Comparison of ENCODE assay signal across 1 cellular context in the genomic region with DNA sequence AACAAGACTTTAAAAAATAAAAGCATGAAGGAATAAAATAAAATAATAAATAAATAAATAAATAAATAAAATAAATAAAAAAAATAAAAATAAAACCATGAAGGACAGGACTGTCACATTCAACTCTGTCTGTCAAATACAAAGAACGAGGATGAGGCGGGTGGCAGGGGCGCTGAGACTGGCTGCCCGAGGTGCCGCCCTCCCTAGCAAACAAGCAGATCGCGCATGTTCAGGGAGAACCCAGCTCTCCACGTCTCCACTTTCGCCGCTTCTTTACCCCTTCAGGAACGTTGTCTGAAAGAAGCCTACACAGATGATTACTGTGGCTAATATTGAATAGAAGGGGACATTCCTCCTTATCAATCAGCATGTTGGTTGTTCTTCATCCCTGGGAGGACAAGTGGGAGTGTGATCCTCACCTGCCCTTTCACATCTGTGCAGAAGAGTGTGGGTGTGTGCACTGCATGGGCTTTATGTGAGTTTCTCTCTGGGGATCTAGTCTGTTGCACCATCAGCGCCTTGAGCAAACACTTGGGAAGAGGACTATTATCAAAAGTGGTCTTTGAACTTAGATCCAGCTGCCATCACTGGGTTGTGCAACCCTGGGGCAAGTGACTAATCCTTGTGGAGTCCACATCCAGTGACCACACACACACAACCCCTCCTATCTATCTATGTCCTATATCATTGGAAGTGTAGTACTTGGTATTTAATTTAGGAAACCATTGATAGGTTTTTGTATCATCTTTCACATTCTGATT.
TF ChIP-seq lines count a peak whose summit lies in the region.

No MANE protein-coding gene starts in this region.

TF ChIP-seq in HepG2, 621 proteins besides CTCF, POLR2A, EP300 and RAD21 (continued from another document and continues in another):
- TF ChIP-seq, protein P1, sequence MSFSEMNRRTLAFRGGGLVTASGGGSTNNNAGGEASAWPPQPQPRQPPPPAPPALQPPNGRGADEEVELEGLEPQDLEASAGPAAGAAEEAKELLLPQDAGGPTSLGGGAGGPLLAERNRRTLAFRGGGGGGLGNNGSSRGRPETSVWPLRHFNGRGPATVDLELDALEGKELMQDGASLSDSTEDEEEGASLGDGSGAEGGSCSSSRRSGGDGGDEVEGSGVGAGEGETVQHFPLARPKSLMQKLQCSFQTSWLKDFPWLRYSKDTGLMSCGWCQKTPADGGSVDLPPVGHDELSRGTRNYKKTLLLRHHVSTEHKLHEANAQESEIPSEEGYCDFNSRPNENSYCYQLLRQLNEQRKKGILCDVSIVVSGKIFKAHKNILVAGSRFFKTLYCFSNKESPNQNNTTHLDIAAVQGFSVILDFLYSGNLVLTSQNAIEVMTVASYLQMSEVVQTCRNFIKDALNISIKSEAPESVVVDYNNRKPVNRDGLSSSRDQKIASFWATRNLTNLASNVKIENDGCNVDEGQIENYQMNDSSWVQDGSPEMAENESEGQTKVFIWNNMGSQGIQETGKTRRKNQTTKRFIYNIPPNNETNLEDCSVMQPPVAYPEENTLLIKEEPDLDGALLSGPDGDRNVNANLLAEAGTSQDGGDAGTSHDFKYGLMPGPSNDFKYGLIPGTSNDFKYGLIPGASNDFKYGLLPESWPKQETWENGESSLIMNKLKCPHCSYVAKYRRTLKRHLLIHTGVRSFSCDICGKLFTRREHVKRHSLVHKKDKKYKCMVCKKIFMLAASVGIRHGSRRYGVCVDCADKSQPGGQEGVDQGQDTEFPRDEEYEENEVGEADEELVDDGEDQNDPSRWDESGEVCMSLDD (CRISPR knock-in tag; IDR thresholded peaks at IDR 0.05; ENCODE audit: borderline replicate concordance), result no peak
- TF ChIP-seq CEBPG (CRISPR knock-in tag; IDR thresholded peaks at IDR 0.05), result peak; percentile 96
- no peak for TF ChIP-seq CREB1 (IDR thresholded peaks at IDR 0.05)
- TF ChIP-seq CREB1 (CRISPR knock-in tag; IDR thresholded peaks at IDR 0.05), result no peak
- no peak for TF ChIP-seq HNRNPL (IDR thresholded peaks at IDR 0.05; ENCODE audit: low read depth, low read length)
- TF ChIP-seq, protein P2, sequence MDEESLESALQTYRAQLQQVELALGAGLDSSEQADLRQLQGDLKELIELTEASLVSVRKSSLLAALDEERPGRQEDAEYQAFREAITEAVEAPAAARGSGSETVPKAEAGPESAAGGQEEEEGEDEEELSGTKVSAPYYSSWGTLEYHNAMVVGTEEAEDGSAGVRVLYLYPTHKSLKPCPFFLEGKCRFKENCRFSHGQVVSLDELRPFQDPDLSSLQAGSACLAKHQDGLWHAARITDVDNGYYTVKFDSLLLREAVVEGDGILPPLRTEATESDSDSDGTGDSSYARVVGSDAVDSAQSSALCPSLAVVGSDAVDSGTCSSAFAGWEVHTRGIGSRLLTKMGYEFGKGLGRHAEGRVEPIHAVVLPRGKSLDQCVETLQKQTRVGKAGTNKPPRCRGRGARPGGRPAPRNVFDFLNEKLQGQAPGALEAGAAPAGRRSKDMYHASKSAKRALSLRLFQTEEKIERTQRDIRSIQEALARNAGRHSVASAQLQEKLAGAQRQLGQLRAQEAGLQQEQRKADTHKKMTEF (CRISPR knock-in tag; IDR thresholded peaks at IDR 0.05), result peak; percentile 76; the same call in 1 of the 2 replicates
- TF ChIP-seq, protein P3, sequence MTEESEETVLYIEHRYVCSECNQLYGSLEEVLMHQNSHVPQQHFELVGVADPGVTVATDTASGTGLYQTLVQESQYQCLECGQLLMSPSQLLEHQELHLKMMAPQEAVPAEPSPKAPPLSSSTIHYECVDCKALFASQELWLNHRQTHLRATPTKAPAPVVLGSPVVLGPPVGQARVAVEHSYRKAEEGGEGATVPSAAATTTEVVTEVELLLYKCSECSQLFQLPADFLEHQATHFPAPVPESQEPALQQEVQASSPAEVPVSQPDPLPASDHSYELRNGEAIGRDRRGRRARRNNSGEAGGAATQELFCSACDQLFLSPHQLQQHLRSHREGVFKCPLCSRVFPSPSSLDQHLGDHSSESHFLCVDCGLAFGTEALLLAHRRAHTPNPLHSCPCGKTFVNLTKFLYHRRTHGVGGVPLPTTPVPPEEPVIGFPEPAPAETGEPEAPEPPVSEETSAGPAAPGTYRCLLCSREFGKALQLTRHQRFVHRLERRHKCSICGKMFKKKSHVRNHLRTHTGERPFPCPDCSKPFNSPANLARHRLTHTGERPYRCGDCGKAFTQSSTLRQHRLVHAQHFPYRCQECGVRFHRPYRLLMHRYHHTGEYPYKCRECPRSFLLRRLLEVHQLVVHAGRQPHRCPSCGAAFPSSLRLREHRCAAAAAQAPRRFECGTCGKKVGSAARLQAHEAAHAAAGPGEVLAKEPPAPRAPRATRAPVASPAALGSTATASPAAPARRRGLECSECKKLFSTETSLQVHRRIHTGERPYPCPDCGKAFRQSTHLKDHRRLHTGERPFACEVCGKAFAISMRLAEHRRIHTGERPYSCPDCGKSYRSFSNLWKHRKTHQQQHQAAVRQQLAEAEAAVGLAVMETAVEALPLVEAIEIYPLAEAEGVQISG (CRISPR knock-in tag; IDR thresholded peaks at IDR 0.05), result 0 out of 2 replicates have a peak, but pooled peaks have one; percentile 40
- no peak for TF ChIP-seq MED13 (CRISPR knock-in tag; IDR thresholded peaks at IDR 0.05)
- no peak for TF ChIP-seq ZMAT3 (CRISPR knock-in tag; conservative IDR thresholded peaks at IDR 0.05)
- TF ChIP-seq ZNF614 (CRISPR knock-in tag; IDR thresholded peaks at IDR 0.05; ENCODE audit: borderline replicate concordance), result peak; percentile 90
- TF ChIP-seq, protein P4, sequence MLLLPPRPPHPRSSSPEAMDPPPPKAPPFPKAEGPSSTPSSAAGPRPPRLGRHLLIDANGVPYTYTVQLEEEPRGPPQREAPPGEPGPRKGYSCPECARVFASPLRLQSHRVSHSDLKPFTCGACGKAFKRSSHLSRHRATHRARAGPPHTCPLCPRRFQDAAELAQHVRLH (CRISPR knock-in tag; IDR thresholded peaks at IDR 0.05; ENCODE audit: borderline replicate concordance, low read depth), result no peak
- TF ChIP-seq, protein P5, sequence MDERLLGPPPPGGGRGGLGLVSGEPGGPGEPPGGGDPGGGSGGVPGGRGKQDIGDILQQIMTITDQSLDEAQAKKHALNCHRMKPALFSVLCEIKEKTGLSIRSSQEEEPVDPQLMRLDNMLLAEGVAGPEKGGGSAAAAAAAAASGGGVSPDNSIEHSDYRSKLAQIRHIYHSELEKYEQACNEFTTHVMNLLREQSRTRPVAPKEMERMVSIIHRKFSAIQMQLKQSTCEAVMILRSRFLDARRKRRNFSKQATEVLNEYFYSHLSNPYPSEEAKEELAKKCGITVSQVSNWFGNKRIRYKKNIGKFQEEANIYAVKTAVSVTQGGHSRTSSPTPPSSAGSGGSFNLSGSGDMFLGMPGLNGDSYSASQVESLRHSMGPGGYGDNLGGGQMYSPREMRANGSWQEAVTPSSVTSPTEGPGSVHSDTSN (CRISPR knock-in tag; IDR thresholded peaks at IDR 0.05), result no peak
- no peak for TF ChIP-seq RBM22 (optimal IDR thresholded peaks at IDR 0.05; ENCODE audit: low read length)
- TF ChIP-seq PITX1 (CRISPR knock-in tag; IDR thresholded peaks at IDR 0.05), result peak; percentile 95
- TF ChIP-seq ZNF543 (CRISPR knock-in tag; IDR thresholded peaks at IDR 0.05), result no peak
- TF ChIP-seq ZNF431 (CRISPR knock-in tag; IDR thresholded peaks at IDR 0.05; ENCODE audit: borderline replicate concordance, low read depth), result no peak; the same call in 1 of the 2 replicates
- TF ChIP-seq, protein P6, sequence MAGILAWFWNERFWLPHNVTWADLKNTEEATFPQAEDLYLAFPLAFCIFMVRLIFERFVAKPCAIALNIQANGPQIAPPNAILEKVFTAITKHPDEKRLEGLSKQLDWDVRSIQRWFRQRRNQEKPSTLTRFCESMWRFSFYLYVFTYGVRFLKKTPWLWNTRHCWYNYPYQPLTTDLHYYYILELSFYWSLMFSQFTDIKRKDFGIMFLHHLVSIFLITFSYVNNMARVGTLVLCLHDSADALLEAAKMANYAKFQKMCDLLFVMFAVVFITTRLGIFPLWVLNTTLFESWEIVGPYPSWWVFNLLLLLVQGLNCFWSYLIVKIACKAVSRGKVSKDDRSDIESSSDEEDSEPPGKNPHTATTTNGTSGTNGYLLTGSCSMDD (CRISPR knock-in tag; IDR thresholded peaks at IDR 0.05), result no peak
- TF ChIP-seq, protein P7, sequence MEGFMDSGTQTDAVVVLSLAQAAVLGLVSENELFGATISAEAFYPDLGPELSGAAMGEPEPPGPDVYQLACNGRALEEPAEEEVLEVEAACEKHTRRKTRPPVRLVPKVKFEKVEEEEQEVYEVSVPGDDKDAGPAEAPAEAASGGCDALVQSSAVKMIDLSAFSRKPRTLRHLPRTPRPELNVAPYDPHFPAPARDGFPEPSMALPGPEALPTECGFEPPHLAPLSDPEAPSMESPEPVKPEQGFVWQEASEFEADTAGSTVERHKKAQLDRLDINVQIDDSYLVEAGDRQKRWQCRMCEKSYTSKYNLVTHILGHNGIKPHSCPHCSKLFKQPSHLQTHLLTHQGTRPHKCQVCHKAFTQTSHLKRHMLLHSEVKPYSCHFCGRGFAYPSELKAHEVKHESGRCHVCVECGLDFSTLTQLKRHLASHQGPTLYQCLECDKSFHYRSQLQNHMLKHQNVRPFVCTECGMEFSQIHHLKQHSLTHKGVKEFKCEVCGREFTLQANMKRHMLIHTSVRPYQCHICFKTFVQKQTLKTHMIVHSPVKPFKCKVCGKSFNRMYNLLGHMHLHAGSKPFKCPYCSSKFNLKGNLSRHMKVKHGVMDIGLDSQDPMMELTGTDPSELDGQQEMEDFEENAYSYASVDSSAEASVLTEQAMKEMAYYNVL (CRISPR knock-in tag; IDR thresholded peaks at IDR 0.05; ENCODE audit: borderline replicate concordance), result peak; percentile 55; the same call in 1 of the 2 replicates
- TF ChIP-seq JUN (CRISPR knock-in tag; IDR thresholded peaks at IDR 0.05), result peak; percentile 83; the same call in 1 of the 2 replicates
- TF ChIP-seq FOXJ3 (CRISPR knock-in tag; IDR thresholded peaks at IDR 0.05; ENCODE audit: borderline replicate concordance), result peak; percentile 68; the same call in 1 of the 2 replicates
- TF ChIP-seq, protein P8, sequence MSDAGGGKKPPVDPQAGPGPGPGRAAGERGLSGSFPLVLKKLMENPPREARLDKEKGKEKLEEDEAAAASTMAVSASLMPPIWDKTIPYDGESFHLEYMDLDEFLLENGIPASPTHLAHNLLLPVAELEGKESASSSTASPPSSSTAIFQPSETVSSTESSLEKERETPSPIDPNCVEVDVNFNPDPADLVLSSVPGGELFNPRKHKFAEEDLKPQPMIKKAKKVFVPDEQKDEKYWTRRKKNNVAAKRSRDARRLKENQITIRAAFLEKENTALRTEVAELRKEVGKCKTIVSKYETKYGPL (CRISPR knock-in tag; IDR thresholded peaks at IDR 0.05), result peak; percentile 51; the same call in 1 of the 2 replicates
- TF ChIP-seq, protein P9, sequence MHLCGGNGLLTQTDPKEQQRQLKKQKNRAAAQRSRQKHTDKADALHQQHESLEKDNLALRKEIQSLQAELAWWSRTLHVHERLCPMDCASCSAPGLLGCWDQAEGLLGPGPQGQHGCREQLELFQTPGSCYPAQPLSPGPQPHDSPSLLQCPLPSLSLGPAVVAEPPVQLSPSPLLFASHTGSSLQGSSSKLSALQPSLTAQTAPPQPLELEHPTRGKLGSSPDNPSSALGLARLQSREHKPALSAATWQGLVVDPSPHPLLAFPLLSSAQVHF (CRISPR knock-in tag; IDR thresholded peaks at IDR 0.05), result no peak
- TF ChIP-seq NPAS2 (CRISPR knock-in tag; IDR thresholded peaks at IDR 0.05; ENCODE audit: borderline replicate concordance), result no peak
- TF ChIP-seq, protein P10, sequence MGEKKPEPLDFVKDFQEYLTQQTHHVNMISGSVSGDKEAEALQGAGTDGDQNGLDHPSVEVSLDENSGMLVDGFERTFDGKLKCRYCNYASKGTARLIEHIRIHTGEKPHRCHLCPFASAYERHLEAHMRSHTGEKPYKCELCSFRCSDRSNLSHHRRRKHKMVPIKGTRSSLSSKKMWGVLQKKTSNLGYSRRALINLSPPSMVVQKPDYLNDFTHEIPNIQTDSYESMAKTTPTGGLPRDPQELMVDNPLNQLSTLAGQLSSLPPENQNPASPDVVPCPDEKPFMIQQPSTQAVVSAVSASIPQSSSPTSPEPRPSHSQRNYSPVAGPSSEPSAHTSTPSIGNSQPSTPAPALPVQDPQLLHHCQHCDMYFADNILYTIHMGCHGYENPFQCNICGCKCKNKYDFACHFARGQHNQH (CRISPR knock-in tag; IDR thresholded peaks at IDR 0.05), result peak; percentile 34; the same call in 1 of the 2 replicates
- no peak for TF ChIP-seq ZNF746 (CRISPR knock-in tag; IDR thresholded peaks at IDR 0.05)
- TF ChIP-seq ZNF256 (CRISPR knock-in tag; conservative IDR thresholded peaks at IDR 0.05), result no peak
- TF ChIP-seq ZNF616 (CRISPR knock-in tag; IDR thresholded peaks at IDR 0.05; ENCODE audit: low read depth), result no peak
- TF ChIP-seq HCFC1 (IDR thresholded peaks at IDR 0.05; ENCODE audit: low read depth, low read length), result no peak
- no peak for TF ChIP-seq MTF2 (CRISPR knock-in tag; IDR thresholded peaks at IDR 0.05; ENCODE audit: borderline replicate concordance)
- TF ChIP-seq, protein P11, sequence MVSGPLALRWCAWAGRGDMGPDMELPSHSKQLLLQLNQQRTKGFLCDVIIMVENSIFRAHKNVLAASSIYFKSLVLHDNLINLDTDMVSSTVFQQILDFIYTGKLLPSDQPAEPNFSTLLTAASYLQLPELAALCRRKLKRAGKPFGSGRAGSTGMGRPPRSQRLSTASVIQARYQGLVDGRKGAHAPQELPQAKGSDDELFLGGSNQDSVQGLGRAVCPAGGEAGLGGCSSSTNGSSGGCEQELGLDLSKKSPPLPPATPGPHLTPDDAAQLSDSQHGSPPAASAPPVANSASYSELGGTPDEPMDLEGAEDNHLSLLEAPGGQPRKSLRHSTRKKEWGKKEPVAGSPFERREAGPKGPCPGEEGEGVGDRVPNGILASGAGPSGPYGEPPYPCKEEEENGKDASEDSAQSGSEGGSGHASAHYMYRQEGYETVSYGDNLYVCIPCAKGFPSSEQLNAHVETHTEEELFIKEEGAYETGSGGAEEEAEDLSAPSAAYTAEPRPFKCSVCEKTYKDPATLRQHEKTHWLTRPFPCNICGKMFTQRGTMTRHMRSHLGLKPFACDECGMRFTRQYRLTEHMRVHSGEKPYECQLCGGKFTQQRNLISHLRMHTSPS (CRISPR knock-in tag; IDR thresholded peaks at IDR 0.05; ENCODE audit: low read depth), result no peak
- peak; percentile 34 for TF ChIP-seq GABPB1 (CRISPR knock-in tag; IDR thresholded peaks at IDR 0.05)
- TF ChIP-seq, protein P12, sequence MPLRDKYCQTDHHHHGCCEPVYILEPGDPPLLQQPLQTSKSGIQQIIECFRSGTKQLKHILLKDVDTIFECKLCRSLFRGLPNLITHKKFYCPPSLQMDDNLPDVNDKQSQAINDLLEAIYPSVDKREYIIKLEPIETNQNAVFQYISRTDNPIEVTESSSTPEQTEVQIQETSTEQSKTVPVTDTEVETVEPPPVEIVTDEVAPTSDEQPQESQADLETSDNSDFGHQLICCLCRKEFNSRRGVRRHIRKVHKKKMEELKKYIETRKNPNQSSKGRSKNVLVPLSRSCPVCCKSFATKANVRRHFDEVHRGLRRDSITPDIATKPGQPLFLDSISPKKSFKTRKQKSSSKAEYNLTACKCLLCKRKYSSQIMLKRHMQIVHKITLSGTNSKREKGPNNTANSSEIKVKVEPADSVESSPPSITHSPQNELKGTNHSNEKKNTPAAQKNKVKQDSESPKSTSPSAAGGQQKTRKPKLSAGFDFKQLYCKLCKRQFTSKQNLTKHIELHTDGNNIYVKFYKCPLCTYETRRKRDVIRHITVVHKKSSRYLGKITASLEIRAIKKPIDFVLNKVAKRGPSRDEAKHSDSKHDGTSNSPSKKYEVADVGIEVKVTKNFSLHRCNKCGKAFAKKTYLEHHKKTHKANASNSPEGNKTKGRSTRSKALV (CRISPR knock-in tag; IDR thresholded peaks at IDR 0.05), result no peak
- TF ChIP-seq NR2C2 (CRISPR knock-in tag; IDR thresholded peaks at IDR 0.05; ENCODE audit: borderline replicate concordance), result peak; percentile 62
